1 cellular context compared by ENCODE assay signal in genomic region chr2:238061310-238062202, GRCh38.
A peak's percentile ranks its signal among the peaks of the same experiment; 100 is the strongest.
TF ChIP-seq lines count a peak whose summit lies in the region.

No MANE protein-coding gene starts in this region.

TF ChIP-seq in HepG2, 621 proteins besides CTCF, POLR2A, EP300 and RAD21 (continued from another document and continues in another):
- TF ChIP-seq ZNF646 (CRISPR knock-in tag; IDR thresholded peaks at IDR 0.05) (no peak), ZNF777 (CRISPR knock-in tag; IDR thresholded peaks at IDR 0.05) (no peak), AKAP8 (CRISPR knock-in tag; IDR thresholded peaks at IDR 0.05) (no peak), ZNF574 (CRISPR knock-in tag; IDR thresholded peaks at IDR 0.05) (no peak), ZNF598 (CRISPR knock-in tag; IDR thresholded peaks at IDR 0.05; ENCODE audit: borderline replicate concordance) (no peak), ZNF17 (CRISPR knock-in tag; IDR thresholded peaks at IDR 0.05) (no peak), ATF2 (CRISPR knock-in tag; IDR thresholded peaks at IDR 0.05) (no peak), ZNF512B (CRISPR knock-in tag; IDR thresholded peaks at IDR 0.05; ENCODE audit: borderline replicate concordance) (0 out of 2 replicates have a peak, but pooled peaks have one; percentile 8), ARHGAP35 (CRISPR knock-in tag; IDR thresholded peaks at IDR 0.05; ENCODE audit: borderline replicate concordance) (no peak), HNF4A (CRISPR knock-in tag; IDR thresholded peaks at IDR 0.05) (no peak), TBL1XR1 (IDR thresholded peaks at IDR 0.05; ENCODE audit: borderline replicate concordance, low read length, partially characterized antibody) (no peak), ZNF576 (CRISPR knock-in tag; IDR thresholded peaks at IDR 0.05) (no peak), FOXA3 (CRISPR knock-in tag; IDR thresholded peaks at IDR 0.05) (peak; percentile 15; the same call in 1 of the 2 replicates), ZNF790 (CRISPR knock-in tag; IDR thresholded peaks at IDR 0.05; ENCODE audit: borderline replicate concordance) (no peak), SIN3B (IDR thresholded peaks at IDR 0.05; ENCODE audit: low read length) (no peak), KMT2B (CRISPR knock-in tag; IDR thresholded peaks at IDR 0.05) (0 out of 2 replicates have a peak, but pooled peaks have one; percentile 20), ZNF784 (CRISPR knock-in tag; IDR thresholded peaks at IDR 0.05; ENCODE audit: borderline replicate concordance) (no peak), ZNF713 (CRISPR knock-in tag; IDR thresholded peaks at IDR 0.05) (no peak), TP53 (CRISPR knock-in tag; conservative IDR thresholded peaks at IDR 0.05) (no peak), ARNT (IDR thresholded peaks at IDR 0.05) (no peak), ZMYM2 (CRISPR knock-in tag; IDR thresholded peaks at IDR 0.05) (no peak), ELF3 (CRISPR knock-in tag; IDR thresholded peaks at IDR 0.05) (no peak), SKI (IDR thresholded peaks at IDR 0.05; ENCODE audit: partially characterized antibody) (no peak), PHF5A (CRISPR knock-in tag; IDR thresholded peaks at IDR 0.05; ENCODE audit: low read depth, unreplicated experiment) (no peak), TFDP1 (CRISPR knock-in tag; IDR thresholded peaks at IDR 0.05; ENCODE audit: borderline replicate concordance) (peak; percentile 65; the same call in 1 of the 2 replicates), ARNTL (CRISPR knock-in tag; IDR thresholded peaks at IDR 0.05) (no peak), ZNF775 (CRISPR knock-in tag; IDR thresholded peaks at IDR 0.05; ENCODE audit: borderline replicate concordance) (no peak; the same call in 1 of the 2 replicates), ZNF605 (CRISPR knock-in tag; IDR thresholded peaks at IDR 0.05) (no peak), TARDBP (CRISPR knock-in tag; IDR thresholded peaks at IDR 0.05) (no peak), HIVEP1 (CRISPR knock-in tag; IDR thresholded peaks at IDR 0.05) (no peak), ZFP41 (CRISPR knock-in tag; IDR thresholded peaks at IDR 0.05; ENCODE audit: borderline replicate concordance) (no peak), MTA1 (CRISPR knock-in tag; IDR thresholded peaks at IDR 0.05; ENCODE audit: borderline replicate concordance) (no peak), MTF1 (CRISPR knock-in tag; IDR thresholded peaks at IDR 0.05) (no peak), RERE (CRISPR knock-in tag; IDR thresholded peaks at IDR 0.05; ENCODE audit: low read depth) (no peak), CC2D1A (CRISPR knock-in tag; IDR thresholded peaks at IDR 0.05) (no peak), ZNF773 (CRISPR knock-in tag; IDR thresholded peaks at IDR 0.05; ENCODE audit: borderline replicate concordance) (no peak), ZNF639 (CRISPR knock-in tag; conservative IDR thresholded peaks at IDR 0.05) (no peak), RXRA (CRISPR knock-in tag; IDR thresholded peaks at IDR 0.05) (no peak), ZNF552 (CRISPR knock-in tag; IDR thresholded peaks at IDR 0.05; ENCODE audit: borderline replicate concordance) (0 out of 2 replicates have a peak, but pooled peaks have one; percentile 49)
